Comparison of ENCODE assay signal across 31 cellular contexts in the genomic region with DNA sequence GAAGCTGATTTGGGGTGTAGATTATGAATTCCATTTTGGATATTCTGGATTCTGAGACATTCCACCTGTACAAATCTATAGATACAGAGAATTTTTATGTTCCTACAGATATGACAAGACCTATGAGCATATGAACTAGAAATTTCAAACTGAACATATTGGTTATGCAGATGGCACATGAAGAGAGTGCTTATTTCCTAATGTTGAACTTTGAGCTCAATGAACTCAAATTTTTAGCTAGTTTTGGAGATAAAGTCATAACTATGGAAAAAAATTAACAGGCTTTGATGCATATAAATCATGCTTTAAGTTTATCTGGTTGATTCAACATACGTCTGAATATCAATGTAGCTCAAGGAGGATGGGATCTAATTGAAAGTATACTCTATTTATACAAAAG. TPM values are rescaled to one million over a fixed set of nuclear protein-coding genes. Genes with fewer than 3 reads are reported as not detected.
"Had no signal": no experiment of that assay in that cellular context is flagged by ENCODE, and none has a peak within 500 bp of the region (broad histone marks: within the 10 kb centered on the region; RNA-seq: fewer than 3 reads in every experiment).

No MANE protein-coding gene starts in this region.

- H3K27ac ChIP-seq: body of pancreas, epithelial cell of prostate, esophagus squamous epithelium, gastroesophageal sphincter, heart right ventricle, hepatocyte had no signal

- ATAC-seq: activated CD4-positive, alpha-beta T cell treated with anti-CD3 and anti-CD28 coated beads for 36 hours; activated T-cell treated with anti-CD3 and anti-CD28 coated beads, Interleukin-2, amount 50 U/mL, for 4 hours; body of pancreas; effector memory CD8-positive, alpha-beta T cell; gastroesophageal sphincter; heart right ventricle had no signal

- H3K27me3 ChIP-seq: body of pancreas, esophagus squamous epithelium, gastroesophageal sphincter, heart right ventricle, hepatocyte had no signal

- DNase-seq: activated CD4-positive, alpha-beta memory T cell treated with anti-CD3 and anti-CD28 coated beads for 36 hours; activated CD4-positive, alpha-beta T cell treated with anti-CD3 and anti-CD28 coated beads for 36 hours; activated CD4-positive, alpha-beta T cell treated with anti-CD3 and anti-CD28 coated beads, Interleukin-2, amount 10 ng/mL, durations not matched to agents 24 days and 14 days; activated CD4-positive, CD25-positive, alpha-beta regulatory T cell; activated CD4-positive, CD25-positive, alpha-beta regulatory T cell treated with anti-CD3 and anti-CD28 coated beads, Interleukin-2, amount 50 U/mL, for 72 hours; activated CD8-positive, alpha-beta memory T cell treated with anti-CD3 and anti-CD28 coated beads for 24 hours; activated effector memory CD4-positive, alpha-beta T cell treated with anti-CD3 and anti-CD28 coated beads, Interleukin-2, amount 50 U/mL, for 16 hours; activated naive CD4-positive, alpha-beta T cell treated with anti-CD3 and anti-CD28 coated beads for 36 hours; activated naive CD8-positive, alpha-beta T cell treated with anti-CD3 and anti-CD28 coated beads, Interleukin-2, amount 10 ng/mL, durations not matched to agents 7 days and 5 days; activated T-cell treated with anti-CD3 and anti-CD28 coated beads, Interleukin-2, amount 50 U/mL, for 4 hours; amniotic stem cell; anterior cingulate cortex; body of pancreas; caudate nucleus; cortex of kidney; dermis blood vessel endothelial cell; effector CD4-positive, alpha-beta T cell; effector memory CD8-positive, alpha-beta T cell; esophagus squamous epithelium; foreskin melanocyte; heart right ventricle; T-helper 2 cell had no signal

- H2AFZ ChIP-seq: hepatocyte had no signal

- H3K27ac Mint-ChIP-seq: activated CD4-positive, alpha-beta memory T cell treated with anti-CD3 and anti-CD28 coated beads for 36 hours; activated CD4-positive, alpha-beta T cell treated with anti-CD3 and anti-CD28 coated beads for 36 hours; activated CD4-positive, alpha-beta T cell treated with anti-CD3 and anti-CD28 coated beads, Interleukin-2, amount 10 ng/mL, durations not matched to agents 24 days and 14 days; activated naive CD4-positive, alpha-beta T cell treated with anti-CD3 and anti-CD28 coated beads for 36 hours; activated naive CD4-positive, alpha-beta T cell treated with anti-CD3 and anti-CD28 coated beads, Interleukin-2, amount 50 U/mL, for 24 hours; activated naive CD8-positive, alpha-beta T cell treated with anti-CD3 and anti-CD28 coated beads, Interleukin-2, amount 10 ng/mL, durations not matched to agents 7 days and 5 days; activated T-helper 1 cell treated with anti-CD3 and anti-CD28 coated beads, Interleukin-12 subunit alpha, Interleukin-12 subunit beta, Interleukin-2, Interleukin-4 antibody, amounts not matched to agents 30 ng/mL and 10 ng/mL and 1 ng/mL, durations not matched to agents 14 hours and 24 hours and 36 hours; activated T-helper 2 cell treated with anti-CD3 and anti-CD28 coated beads, Interferon-gamma antibody, Interleukin-2, Interleukin-4, amounts not matched to agents 10 μg/mL and 5 μg/mL and 100 μg/mL, durations not matched to agents 14 hours and 24 hours and 36 hours had no signal

- H3K4me2 ChIP-seq: hepatocyte had no signal

- H3K27me3 Mint-ChIP-seq: activated CD4-positive, alpha-beta memory T cell treated with anti-CD3 and anti-CD28 coated beads for 36 hours; activated CD4-positive, alpha-beta T cell treated with anti-CD3 and anti-CD28 coated beads for 36 hours; activated CD4-positive, alpha-beta T cell treated with anti-CD3 and anti-CD28 coated beads, Interleukin-2, amount 10 ng/mL, durations not matched to agents 24 days and 14 days; activated naive CD4-positive, alpha-beta T cell treated with anti-CD3 and anti-CD28 coated beads, Interleukin-2, amount 50 U/mL, for 24 hours; activated naive CD8-positive, alpha-beta T cell treated with anti-CD3 and anti-CD28 coated beads, Interleukin-2, amount 10 ng/mL, durations not matched to agents 7 days and 5 days; effector memory CD8-positive, alpha-beta T cell had no signal

- H3K9me3 Mint-ChIP-seq: activated CD4-positive, alpha-beta memory T cell treated with anti-CD3 and anti-CD28 coated beads for 36 hours; activated naive CD4-positive, alpha-beta T cell treated with anti-CD3 and anti-CD28 coated beads for 36 hours; activated naive CD4-positive, alpha-beta T cell treated with anti-CD3 and anti-CD28 coated beads, Interleukin-2, amount 50 U/mL, for 24 hours; activated naive CD8-positive, alpha-beta T cell treated with anti-CD3 and anti-CD28 coated beads, Interleukin-2, amount 10 ng/mL, durations not matched to agents 7 days and 5 days; activated T-cell treated with anti-CD3 and anti-CD28 coated beads, Interleukin-2, amount 50 U/mL, for 4 hours; activated T-helper 1 cell treated with anti-CD3 and anti-CD28 coated beads, Interleukin-12 subunit alpha, Interleukin-12 subunit beta, Interleukin-2, Interleukin-4 antibody, amounts not matched to agents 30 ng/mL and 10 ng/mL and 1 ng/mL, durations not matched to agents 14 hours and 24 hours and 36 hours; activated T-helper 2 cell treated with anti-CD3 and anti-CD28 coated beads, Interferon-gamma antibody, Interleukin-2, Interleukin-4, amounts not matched to agents 10 μg/mL and 5 μg/mL and 100 μg/mL, durations not matched to agents 14 hours and 24 hours and 36 hours; effector memory CD8-positive, alpha-beta T cell had no signal

- H3K4me3 Mint-ChIP-seq: activated CD4-positive, alpha-beta memory T cell treated with anti-CD3 and anti-CD28 coated beads for 36 hours; activated CD4-positive, alpha-beta T cell treated with anti-CD3 and anti-CD28 coated beads for 36 hours; activated CD4-positive, alpha-beta T cell treated with anti-CD3 and anti-CD28 coated beads, Interleukin-2, amount 10 ng/mL, durations not matched to agents 24 days and 14 days; activated naive CD4-positive, alpha-beta T cell treated with anti-CD3 and anti-CD28 coated beads for 36 hours; activated naive CD4-positive, alpha-beta T cell treated with anti-CD3 and anti-CD28 coated beads, Interleukin-2, amount 50 U/mL, for 24 hours; activated naive CD8-positive, alpha-beta T cell treated with anti-CD3 and anti-CD28 coated beads, Interleukin-2, amount 10 ng/mL, durations not matched to agents 7 days and 5 days; activated T-cell treated with anti-CD3 and anti-CD28 coated beads, Interleukin-2, amount 50 U/mL, for 4 hours; activated T-helper 1 cell treated with anti-CD3 and anti-CD28 coated beads, Interleukin-12 subunit alpha, Interleukin-12 subunit beta, Interleukin-2, Interleukin-4 antibody, amounts not matched to agents 30 ng/mL and 10 ng/mL and 1 ng/mL, durations not matched to agents 14 hours and 24 hours and 36 hours had no signal

- H3K4me3 ChIP-seq: body of pancreas, esophagus squamous epithelium, gastroesophageal sphincter, heart right ventricle, hepatocyte had no signal

- H3K9me3 ChIP-seq: body of pancreas, esophagus squamous epithelium, gastroesophageal sphincter, heart right ventricle had no signal

- H3K36me3 ChIP-seq: esophagus squamous epithelium, gastroesophageal sphincter, heart right ventricle had no signal

RNA-seq across cellular contexts. Expression of gene GSX2, which starts 44.5 kb away (rescaled TPM):
- total RNA-seq: activated CD4-positive, alpha-beta memory T cell treated with anti-CD3 and anti-CD28 coated beads for 36 hours; activated CD4-positive, alpha-beta T cell treated with anti-CD3 and anti-CD28 coated beads for 36 hours; activated CD4-positive, alpha-beta T cell treated with anti-CD3 and anti-CD28 coated beads, Interleukin-2, amount 10 ng/mL, durations not matched to agents 24 days and 14 days; activated naive CD4-positive, alpha-beta T cell treated with anti-CD3 and anti-CD28 coated beads for 36 hours; activated naive CD8-positive, alpha-beta T cell treated with anti-CD3 and anti-CD28 coated beads, Interleukin-2, amount 10 ng/mL, durations not matched to agents 7 days and 5 days; activated T-cell treated with anti-CD3 and anti-CD28 coated beads, Interleukin-2, amount 50 U/mL, for 4 hours; activated T-helper 1 cell treated with anti-CD3 and anti-CD28 coated beads, Interleukin-12 subunit alpha, Interleukin-12 subunit beta, Interleukin-2, Interleukin-4 antibody, amounts not matched to agents 30 ng/mL and 10 ng/mL and 1 ng/mL, durations not matched to agents 14 hours and 24 hours and 36 hours; activated T-helper 2 cell treated with anti-CD3 and anti-CD28 coated beads, Interferon-gamma antibody, Interleukin-2, Interleukin-4, amounts not matched to agents 10 μg/mL and 5 μg/mL and 100 μg/mL, durations not matched to agents 14 hours and 24 hours and 36 hours; body of pancreas; chondrocyte; dermis blood vessel endothelial cell; esophagus squamous epithelium; fibroblast of villous mesenchyme; gastroesophageal sphincter; glomerular endothelial cell; heart right ventricle; hepatocyte had no signal
